ENCODE assay signal across 8 cellular contexts in the genomic region with DNA sequence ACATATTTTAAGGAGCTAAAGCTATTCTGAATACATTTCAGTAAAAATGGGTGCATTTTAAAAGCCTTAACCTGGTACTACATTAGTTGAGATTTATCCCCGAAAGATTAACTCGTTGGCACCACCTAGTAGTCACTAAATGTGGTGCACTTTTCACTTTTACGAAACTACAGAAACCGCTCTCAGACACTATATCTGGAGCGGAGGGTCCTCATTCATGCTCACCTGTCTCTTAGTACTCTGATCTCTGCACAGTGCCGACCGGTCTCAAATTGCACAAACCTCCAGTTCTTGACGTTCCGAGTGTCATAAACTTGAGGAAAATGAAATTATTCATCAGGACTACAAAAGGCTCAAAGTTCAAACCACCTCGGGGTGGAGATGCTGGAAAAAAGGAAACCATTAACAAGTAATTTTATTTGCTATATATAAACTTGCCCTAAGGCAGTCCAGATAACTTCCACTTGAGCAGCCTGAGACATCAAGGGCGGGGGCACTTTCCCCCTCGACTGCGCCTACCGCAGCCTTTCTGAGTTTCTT. TPM values are rescaled to one million over a fixed set of nuclear protein-coding genes. Genes with fewer than 3 reads are reported as not detected.
DNase-seq lines count a peak whose midpoint lies in the region; ATAC-seq lines count a peak whose summit lies in the region.

No MANE protein-coding gene starts in this region.

- in situ Hi-C loops in ACHN (cut with HindIII; ENCODE audit: low pct_ligation_motif_present, low pct_unique_long_range_greater_than_20kb, low sequenced_read_pairs): no loop called here

- H3K79me1 ChIP-seq in trophoblast cell (ENCODE audit: low read length): peaks cover 3% of the 10 kb centered on the region

- H3K4me3 ChIP-seq in GM08714 (ENCODE audit: low read length) (peak overlapping the region; percentile 98), adipocyte (ENCODE audit: low read length) (peak overlapping the region; percentile 99), trophoblast cell (ENCODE audit: low read depth, low read length) (peak overlapping the region; percentile 80)

- peak overlapping the region; percentile 69 for H3K27ac ChIP-seq in trophoblast cell (ENCODE audit: low read depth, low read length)

- H3K27me3 ChIP-seq in adipocyte (replicated peaks; ENCODE audit: control insufficient read depth, insufficient read depth, low read length) (no peaks in the 10 kb centered on the region), trophoblast cell (ENCODE audit: insufficient read depth, low read length) (no peaks in the 10 kb centered on the region)

- no peak overlapping the region for H3K23ac ChIP-seq in trophoblast cell (ENCODE audit: low read length)

- DNase-seq in ACHN: peak; percentile 66
- DNase-seq in NOMO-1 (lab: John Stamatoyannopoulos, UW; ENCODE audit: unreplicated experiment in 2 of 2): peak; percentile 18 to 79
- DNase-seq in adipocyte (ENCODE audit: low read depth): peak; percentile 80
- DNase-seq in left cardiac atrium: no peak
- DNase-seq in trophoblast cell: peak; percentile 16 to 66

- intact Hi-C loops in left cardiac atrium (cut with DNase I): loop anchor here in 1 of 2 donors (2.0 kb wide), 1 partner anchor 68 kb away; no protein-coding TSS in a partner anchor

- H4K12ac ChIP-seq in trophoblast cell (ENCODE audit: low read depth, low read length): peak overlapping the region; percentile 76

- peak overlapping the region; percentile 87 for H2AFZ ChIP-seq in trophoblast cell (ENCODE audit: insufficient read depth, low read length, poor library complexity)

- H3K18ac ChIP-seq in trophoblast cell (ENCODE audit: low read length): no peak overlapping the region

- WGBS in trophoblast cell (ENCODE audit: extremely low coverage, insufficient coverage, insufficient read length): no CpG with 5 or more reads among the region's 14 CpGs

- peak overlapping the region; percentile 73 for H3K4me2 ChIP-seq in trophoblast cell (ENCODE audit: low read length)

- H2BK12ac ChIP-seq in trophoblast cell (ENCODE audit: low read length): no peak overlapping the region

- peaks cover 2% of the 10 kb centered on the region for H3K79me2 ChIP-seq in trophoblast cell (ENCODE audit: control insufficient read depth, insufficient read depth, low read length, poor library complexity)

- H3K4me1 ChIP-seq in adipocyte (ENCODE audit: control insufficient read depth, insufficient read depth, low read length) (peaks cover 7% of the 10 kb centered on the region), trophoblast cell (ENCODE audit: control insufficient read depth in 1 of 2, insufficient read depth in 2 of 2, low read length in 2 of 2) (no peaks in the 10 kb centered on the region)

- H2BK5ac ChIP-seq in trophoblast cell (ENCODE audit: low read depth, low read length, poor library complexity): peak overlapping the region; percentile 65

- H4K8ac ChIP-seq in trophoblast cell (ENCODE audit: low read depth, low read length): peak overlapping the region; percentile 88

- no peaks in the 10 kb centered on the region for H3K9me3 ChIP-seq in adipocyte (ENCODE audit: control insufficient read depth, low read length)
- H3K9me3 ChIP-seq in trophoblast cell (ENCODE audit: insufficient read depth, low read depth, low read length): no peaks in the 10 kb centered on the region

- H4K91ac ChIP-seq in trophoblast cell (ENCODE audit: low read depth, low read length): peak overlapping the region; percentile 59

- no peak overlapping the region for H2AK5ac ChIP-seq in trophoblast cell (ENCODE audit: low read length)

- H3K36me3 ChIP-seq in adipocyte (ENCODE audit: control insufficient read depth, insufficient read depth, low read length, severe bottlenecking): peaks cover 5% of the 10 kb centered on the region
- peaks cover 2 to 4% of the 10 kb centered on the region in 2 experiments for H3K36me3 ChIP-seq in trophoblast cell (ENCODE audit: control insufficient read depth in 1 of 2, insufficient read depth in 2 of 2, low read length in 2 of 2)

- peak overlapping the region; percentile 27 for H3K4ac ChIP-seq in trophoblast cell (ENCODE audit: low read depth, low read length)

- ATAC-seq in HG03354 (IDR thresholded peaks at IDR 0.05; ENCODE audit: poor library complexity, severe bottlenecking, unreplicated experiment) (peak; percentile 39), left cardiac atrium (peak; percentile 20 to 64), HG02678 (IDR thresholded peaks at IDR 0.05; ENCODE audit: unreplicated experiment) (no peak)

- H2BK120ac ChIP-seq in trophoblast cell (ENCODE audit: insufficient read depth, low read length, poor library complexity): peak overlapping the region; percentile 11

- H3K9ac ChIP-seq in adipocyte (ENCODE audit: low read length) (peak overlapping the region; percentile 98), trophoblast cell (ENCODE audit: low read length) (peak overlapping the region; percentile 68)

- H3K14ac ChIP-seq in trophoblast cell (ENCODE audit: low read length): peak overlapping the region; percentile 69

RNA-seq across cellular contexts. Expression of a gene that starts 0.7 kb away (rescaled TPM):
- total RNA-seq in left cardiac atrium: 10 to 100 TPM; 27.1 to 31.2 TPM
- polyA plus RNA-seq in trophoblast cell (2013): 20.1 and 20.9 TPM in 2 replicates

RNA-seq across cellular contexts. Expression of a gene that starts 0.8 kb away (rescaled TPM):
- total RNA-seq in left cardiac atrium: 10 to 100 TPM; 14.9 to 19.1 TPM
- 6.2 and 6.6 TPM in 2 replicates for polyA plus RNA-seq in trophoblast cell (2013)

RNA-seq across cellular contexts. Expression of a gene that starts 32.4 kb away (rescaled TPM):
- 10 to 100 TPM; 32.2 to 34.1 TPM for total RNA-seq in left cardiac atrium
- 25.8 and 28.5 TPM in 2 replicates for polyA plus RNA-seq in trophoblast cell (2013)

RNA-seq across cellular contexts. Expression of a gene that starts 54.6 kb away (rescaled TPM):
- total RNA-seq in left cardiac atrium: 10 to 100 TPM; 24.8 to 29.9 TPM
- 0.22 and 0.44 TPM in 2 replicates for polyA plus RNA-seq in trophoblast cell (2013)
